1 cellular context compared by ENCODE assay signal in genomic region chr2:37196320-37197195, GRCh38.
TF ChIP-seq lines count a peak whose summit lies in the region.

Gene CEBPZOS, plus strand, starts transcription at chr2:37196496. Its CDS starts 3,209 bp downstream, at chr2:37199705.

TF ChIP-seq in HepG2, 621 proteins besides CTCF, POLR2A, EP300 and RAD21 (continued from another document and continues in another):
- no peak for TF ChIP-seq SMARCC2 (IDR thresholded peaks at IDR 0.05)
- TF ChIP-seq ZNF563 (CRISPR knock-in tag; IDR thresholded peaks at IDR 0.05): peak; percentile 94
- no peak for TF ChIP-seq KAT2B (IDR thresholded peaks at IDR 0.05; ENCODE audit: borderline replicate concordance, low read depth, low read length)
- TF ChIP-seq ZSCAN9 (CRISPR knock-in tag; IDR thresholded peaks at IDR 0.05; ENCODE audit: borderline replicate concordance): peak; percentile 92
- TF ChIP-seq THYN1 (CRISPR knock-in tag; IDR thresholded peaks at IDR 0.05; ENCODE audit: borderline replicate concordance, low read depth): 0 out of 2 replicates have a peak, but pooled peaks have one; percentile 87
- TF ChIP-seq KDM5B (CRISPR knock-in tag; IDR thresholded peaks at IDR 0.05; ENCODE audit: borderline replicate concordance): peak; percentile 99
- TF ChIP-seq SMC3 (IDR thresholded peaks at IDR 0.05; ENCODE audit: low read length): no peak
- TF ChIP-seq POGZ (CRISPR knock-in tag; IDR thresholded peaks at IDR 0.05): peak; percentile 92
- TF ChIP-seq MLX (CRISPR knock-in tag; IDR thresholded peaks at IDR 0.05): no peak
- TF ChIP-seq SRSF1 (optimal IDR thresholded peaks at IDR 0.05; ENCODE audit: low read depth, low read length): no peak
- TF ChIP-seq, protein P1, sequence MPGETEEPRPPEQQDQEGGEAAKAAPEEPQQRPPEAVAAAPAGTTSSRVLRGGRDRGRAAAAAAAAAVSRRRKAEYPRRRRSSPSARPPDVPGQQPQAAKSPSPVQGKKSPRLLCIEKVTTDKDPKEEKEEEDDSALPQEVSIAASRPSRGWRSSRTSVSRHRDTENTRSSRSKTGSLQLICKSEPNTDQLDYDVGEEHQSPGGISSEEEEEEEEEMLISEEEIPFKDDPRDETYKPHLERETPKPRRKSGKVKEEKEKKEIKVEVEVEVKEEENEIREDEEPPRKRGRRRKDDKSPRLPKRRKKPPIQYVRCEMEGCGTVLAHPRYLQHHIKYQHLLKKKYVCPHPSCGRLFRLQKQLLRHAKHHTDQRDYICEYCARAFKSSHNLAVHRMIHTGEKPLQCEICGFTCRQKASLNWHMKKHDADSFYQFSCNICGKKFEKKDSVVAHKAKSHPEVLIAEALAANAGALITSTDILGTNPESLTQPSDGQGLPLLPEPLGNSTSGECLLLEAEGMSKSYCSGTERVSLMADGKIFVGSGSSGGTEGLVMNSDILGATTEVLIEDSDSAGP (CRISPR knock-in tag; IDR thresholded peaks at IDR 0.05; ENCODE audit: borderline replicate concordance): peak; percentile 97
- TF ChIP-seq RFXANK (CRISPR knock-in tag; IDR thresholded peaks at IDR 0.05): no peak; the same call in 1 of the 2 replicates
- TF ChIP-seq FLYWCH1 (CRISPR knock-in tag; IDR thresholded peaks at IDR 0.05): 0 out of 2 replicates have a peak, but pooled peaks have one; percentile 10
- no peak; the same call in 1 of the 2 replicates for TF ChIP-seq TGIF2 (CRISPR knock-in tag; IDR thresholded peaks at IDR 0.05)
- peak; percentile 45; the same call in 1 of the 2 replicates for TF ChIP-seq HDAC2 (CRISPR knock-in tag; IDR thresholded peaks at IDR 0.05)
- peak; percentile 67 for TF ChIP-seq HIVEP1 (CRISPR knock-in tag; IDR thresholded peaks at IDR 0.05)
- TF ChIP-seq MAFK (conservative IDR thresholded peaks at IDR 0.05 in 1 of 2, IDR thresholded peaks at IDR 0.05 in 1 of 2; ENCODE audit: low read length in 2 of 2): no peak
- peak; percentile 97 for TF ChIP-seq BORCS8-MEF2B (CRISPR knock-in tag; IDR thresholded peaks at IDR 0.05)
- peak; percentile 98 for TF ChIP-seq RBFOX2 (IDR thresholded peaks at IDR 0.05; ENCODE audit: low read depth, low read length)
- TF ChIP-seq ZNF703 (CRISPR knock-in tag; IDR thresholded peaks at IDR 0.05; ENCODE audit: borderline replicate concordance): 0 out of 2 replicates have a peak, but pooled peaks have one; percentile 78
- TF ChIP-seq NFKBIZ (CRISPR knock-in tag; IDR thresholded peaks at IDR 0.05): peak; percentile 48; the same call in 1 of the 2 replicates
- TF ChIP-seq KLF16 (CRISPR knock-in tag; IDR thresholded peaks at IDR 0.05): peak in 1 of 2 experiments; percentile 28; a peak in 1 of 4 replicates
- TF ChIP-seq TCF7 (IDR thresholded peaks at IDR 0.05; ENCODE audit: low read depth): no peak
- TF ChIP-seq TAF15 (IDR thresholded peaks at IDR 0.05; ENCODE audit: low read depth, low read length, poor library complexity, severe bottlenecking): no peak
- no peak for TF ChIP-seq SCMH1 (CRISPR knock-in tag; IDR thresholded peaks at IDR 0.05; ENCODE audit: borderline replicate concordance)
- peak; percentile 47; the same call in 1 of the 2 replicates for TF ChIP-seq TFDP2 (CRISPR knock-in tag; IDR thresholded peaks at IDR 0.05)
- no peak for TF ChIP-seq HNRNPH1 (optimal IDR thresholded peaks at IDR 0.05; ENCODE audit: low read depth, low read length)
- TF ChIP-seq ZNF484 (CRISPR knock-in tag; IDR thresholded peaks at IDR 0.05; ENCODE audit: borderline replicate concordance, low read depth): peak; percentile 78; the same call in 1 of the 2 replicates
- TF ChIP-seq MAFG (CRISPR knock-in tag; IDR thresholded peaks at IDR 0.05): no peak
- TF ChIP-seq ZBTB1 (CRISPR knock-in tag; IDR thresholded peaks at IDR 0.05; ENCODE audit: borderline replicate concordance): peak; percentile 79; the same call in 1 of the 2 replicates
- TF ChIP-seq, protein P2, sequence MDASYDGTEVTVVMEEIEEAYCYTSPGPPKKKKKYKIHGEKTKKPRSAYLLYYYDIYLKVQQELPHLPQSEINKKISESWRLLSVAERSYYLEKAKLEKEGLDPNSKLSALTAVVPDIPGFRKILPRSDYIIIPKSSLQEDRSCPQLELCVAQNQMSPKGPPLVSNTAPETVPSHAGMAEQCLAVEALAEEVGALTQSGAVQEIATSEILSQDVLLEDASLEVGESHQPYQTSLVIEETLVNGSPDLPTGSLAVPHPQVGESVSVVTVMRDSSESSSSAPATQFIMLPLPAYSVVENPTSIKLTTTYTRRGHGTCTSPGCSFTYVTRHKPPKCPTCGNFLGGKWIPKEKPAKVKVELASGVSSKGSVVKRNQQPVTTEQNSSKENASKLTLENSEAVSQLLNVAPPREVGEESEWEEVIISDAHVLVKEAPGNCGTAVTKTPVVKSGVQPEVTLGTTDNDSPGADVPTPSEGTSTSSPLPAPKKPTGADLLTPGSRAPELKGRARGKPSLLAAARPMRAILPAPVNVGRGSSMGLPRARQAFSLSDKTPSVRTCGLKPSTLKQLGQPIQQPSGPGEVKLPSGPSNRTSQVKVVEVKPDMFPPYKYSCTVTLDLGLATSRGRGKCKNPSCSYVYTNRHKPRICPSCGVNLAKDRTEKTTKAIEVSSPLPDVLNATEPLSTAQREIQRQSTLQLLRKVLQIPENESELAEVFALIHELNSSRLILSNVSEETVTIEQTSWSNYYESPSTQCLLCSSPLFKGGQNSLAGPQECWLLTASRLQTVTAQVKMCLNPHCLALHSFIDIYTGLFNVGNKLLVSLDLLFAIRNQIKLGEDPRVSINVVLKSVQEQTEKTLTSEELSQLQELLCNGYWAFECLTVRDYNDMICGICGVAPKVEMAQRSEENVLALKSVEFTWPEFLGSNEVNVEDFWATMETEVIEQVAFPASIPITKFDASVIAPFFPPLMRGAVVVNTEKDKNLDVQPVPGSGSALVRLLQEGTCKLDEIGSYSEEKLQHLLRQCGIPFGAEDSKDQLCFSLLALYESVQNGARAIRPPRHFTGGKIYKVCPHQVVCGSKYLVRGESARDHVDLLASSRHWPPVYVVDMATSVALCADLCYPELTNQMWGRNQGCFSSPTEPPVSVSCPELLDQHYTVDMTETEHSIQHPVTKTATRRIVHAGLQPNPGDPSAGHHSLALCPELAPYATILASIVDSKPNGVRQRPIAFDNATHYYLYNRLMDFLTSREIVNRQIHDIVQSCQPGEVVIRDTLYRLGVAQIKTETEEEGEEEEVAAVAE (CRISPR knock-in tag; IDR thresholded peaks at IDR 0.05; ENCODE audit: borderline replicate concordance): peak; percentile 56; the same call in 1 of the 2 replicates
- no peak for TF ChIP-seq ZNF766 (CRISPR knock-in tag; IDR thresholded peaks at IDR 0.05; ENCODE audit: borderline replicate concordance)
- peak; percentile 79 for TF ChIP-seq ZFP36L2 (CRISPR knock-in tag; IDR thresholded peaks at IDR 0.05)
- 0 out of 2 replicates have a peak, but pooled peaks have one; percentile 25 for TF ChIP-seq MED1 (CRISPR knock-in tag; IDR thresholded peaks at IDR 0.05)
- peak; percentile 86 for TF ChIP-seq GMEB1 (CRISPR knock-in tag; IDR thresholded peaks at IDR 0.05; ENCODE audit: borderline replicate concordance)
- no peak for TF ChIP-seq ATF1 (CRISPR knock-in tag; IDR thresholded peaks at IDR 0.05)
- TF ChIP-seq SNRNP70 (IDR thresholded peaks at IDR 0.05; ENCODE audit: low read depth, low read length): no peak
- TF ChIP-seq RBM39 (IDR thresholded peaks at IDR 0.05; ENCODE audit: low read depth, low read length, poor library complexity, severe bottlenecking): peak; percentile 84
- no peak; the same call in 1 of the 2 replicates for TF ChIP-seq ZNF740 (CRISPR knock-in tag; IDR thresholded peaks at IDR 0.05)
- TF ChIP-seq FOSL2 (CRISPR knock-in tag; IDR thresholded peaks at IDR 0.05): peak; percentile 46
- peak; percentile 23; the same call in 1 of the 2 replicates for TF ChIP-seq KDM6A (CRISPR knock-in tag; IDR thresholded peaks at IDR 0.05; ENCODE audit: low read depth)
- no peak for TF ChIP-seq RORA (CRISPR knock-in tag; IDR thresholded peaks at IDR 0.05)
- peak; percentile 100 for TF ChIP-seq KAT7 (CRISPR knock-in tag; IDR thresholded peaks at IDR 0.05; ENCODE audit: borderline replicate concordance)
- TF ChIP-seq, protein P3, sequence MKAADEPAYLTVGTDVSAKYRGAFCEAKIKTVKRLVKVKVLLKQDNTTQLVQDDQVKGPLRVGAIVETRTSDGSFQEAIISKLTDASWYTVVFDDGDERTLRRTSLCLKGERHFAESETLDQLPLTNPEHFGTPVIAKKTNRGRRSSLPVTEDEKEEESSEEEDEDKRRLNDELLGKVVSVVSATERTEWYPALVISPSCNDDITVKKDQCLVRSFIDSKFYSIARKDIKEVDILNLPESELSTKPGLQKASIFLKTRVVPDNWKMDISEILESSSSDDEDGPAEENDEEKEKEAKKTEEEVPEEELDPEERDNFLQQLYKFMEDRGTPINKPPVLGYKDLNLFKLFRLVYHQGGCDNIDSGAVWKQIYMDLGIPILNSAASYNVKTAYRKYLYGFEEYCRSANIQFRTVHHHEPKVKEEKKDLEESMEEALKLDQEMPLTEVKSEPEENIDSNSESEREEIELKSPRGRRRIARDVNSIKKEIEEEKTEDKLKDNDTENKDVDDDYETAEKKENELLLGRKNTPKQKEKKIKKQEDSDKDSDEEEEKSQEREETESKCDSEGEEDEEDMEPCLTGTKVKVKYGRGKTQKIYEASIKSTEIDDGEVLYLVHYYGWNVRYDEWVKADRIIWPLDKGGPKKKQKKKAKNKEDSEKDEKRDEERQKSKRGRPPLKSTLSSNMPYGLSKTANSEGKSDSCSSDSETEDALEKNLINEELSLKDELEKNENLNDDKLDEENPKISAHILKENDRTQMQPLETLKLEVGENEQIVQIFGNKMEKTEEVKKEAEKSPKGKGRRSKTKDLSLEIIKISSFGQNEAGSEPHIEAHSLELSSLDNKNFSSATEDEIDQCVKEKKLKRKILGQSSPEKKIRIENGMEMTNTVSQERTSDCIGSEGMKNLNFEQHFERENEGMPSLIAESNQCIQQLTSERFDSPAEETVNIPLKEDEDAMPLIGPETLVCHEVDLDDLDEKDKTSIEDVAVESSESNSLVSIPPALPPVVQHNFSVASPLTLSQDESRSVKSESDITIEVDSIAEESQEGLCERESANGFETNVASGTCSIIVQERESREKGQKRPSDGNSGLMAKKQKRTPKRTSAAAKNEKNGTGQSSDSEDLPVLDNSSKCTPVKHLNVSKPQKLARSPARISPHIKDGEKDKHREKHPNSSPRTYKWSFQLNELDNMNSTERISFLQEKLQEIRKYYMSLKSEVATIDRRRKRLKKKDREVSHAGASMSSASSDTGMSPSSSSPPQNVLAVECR (CRISPR knock-in tag; IDR thresholded peaks at IDR 0.05; ENCODE audit: borderline replicate concordance): peak; percentile 98
- peak; percentile 97 for TF ChIP-seq SAFB2 (CRISPR knock-in tag; IDR thresholded peaks at IDR 0.05; ENCODE audit: borderline replicate concordance, low read depth)
- no peak for TF ChIP-seq BHLHE40 (IDR thresholded peaks at IDR 0.05; ENCODE audit: low read length)
- no peak for TF ChIP-seq JUNB (CRISPR knock-in tag; IDR thresholded peaks at IDR 0.05; ENCODE audit: borderline replicate concordance)
- TF ChIP-seq NCOA2 (CRISPR knock-in tag; IDR thresholded peaks at IDR 0.05): peak; percentile 9; the same call in 1 of the 2 replicates
- TF ChIP-seq ZNF552 (CRISPR knock-in tag; IDR thresholded peaks at IDR 0.05; ENCODE audit: borderline replicate concordance): no peak
- peak; percentile 75 for TF ChIP-seq ZBTB34 (CRISPR knock-in tag; IDR thresholded peaks at IDR 0.05)
- peak; percentile 76 for TF ChIP-seq TARDBP (CRISPR knock-in tag; IDR thresholded peaks at IDR 0.05)
- no peak for TF ChIP-seq SRF (IDR thresholded peaks at IDR 0.05; ENCODE audit: low read depth, low read length)
- TF ChIP-seq ZNF17 (CRISPR knock-in tag; IDR thresholded peaks at IDR 0.05): peak; percentile 93
